In the genomic region with DNA sequence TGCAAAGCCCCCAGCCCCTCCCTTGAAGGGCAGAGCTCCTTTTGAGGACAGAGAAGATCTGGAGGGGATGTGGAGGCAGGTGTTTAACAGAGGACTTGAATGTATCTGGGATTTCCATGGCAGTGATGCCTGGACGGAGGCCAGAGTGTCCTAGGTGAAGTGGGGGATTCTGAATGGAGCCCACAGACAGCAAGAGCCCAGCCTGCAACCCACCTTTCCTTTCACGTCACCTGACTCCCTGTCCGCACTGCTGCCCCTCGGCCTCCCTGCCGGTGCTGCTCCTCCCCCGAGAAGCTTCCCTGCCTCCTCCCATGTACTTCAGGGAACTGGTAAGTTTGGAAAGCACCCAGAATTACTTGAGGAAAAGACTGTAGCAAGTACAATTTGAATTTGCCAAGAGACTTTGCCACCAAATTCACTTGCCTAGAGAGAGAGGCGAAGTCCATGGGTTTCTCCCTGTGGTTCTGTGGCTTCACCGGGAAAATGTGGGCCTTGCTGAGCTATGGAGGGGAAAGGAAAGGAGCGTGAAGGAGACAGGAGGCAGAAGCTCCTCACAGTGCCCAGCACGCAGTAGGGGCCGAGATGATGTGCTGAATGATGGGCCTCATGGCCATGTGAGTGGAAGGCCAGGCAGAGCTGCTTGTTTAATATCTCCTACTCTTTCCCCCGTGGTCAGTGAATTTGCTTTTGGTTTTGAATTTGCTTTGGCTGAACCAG, we compare ENCODE assay signal across 14 cellular contexts. TPM values are rescaled to one million over a fixed set of nuclear protein-coding genes. Genes with fewer than 3 reads are reported as not detected.
DNase-seq lines count a peak whose midpoint lies in the region; ATAC-seq, FAIRE-seq and TF ChIP-seq lines count a peak whose summit lies in the region.
"Had no signal": no experiment of that assay in that cellular context is flagged by ENCODE, and none has a peak within 500 bp of the region (broad histone marks: within the 10 kb centered on the region; RNA-seq: fewer than 3 reads in every experiment).

No MANE protein-coding gene starts in this region.

- in situ Hi-C loops in HepG2 (cut with HindIII; ENCODE audit: extremely low pct_ligation_motif_present, low pct_unique_long_range_greater_than_20kb), result no loop called here

- H3K79me2 ChIP-seq in OCI-LY1 (ENCODE audit: insufficient read depth, low read length) (no peaks in the 10 kb centered on the region), HepG2 (ENCODE audit: insufficient read depth, low read length) (no peaks in the 10 kb centered on the region)

- peaks cover 6% of the 10 kb centered on the region for H3K4me1 ChIP-seq in CD8-positive, alpha-beta memory T cell (ENCODE audit: insufficient read depth, low read length)
- H3K4me1 ChIP-seq in OCI-LY1 (ENCODE audit: insufficient read depth, low read length, severe bottlenecking) (peaks cover 13% of the 10 kb centered on the region), HepG2 (ENCODE audit: insufficient read depth, low read length) (peaks cover 58% of the 10 kb centered on the region)

- WGBS in HepG2 (ENCODE audit: low lambda C conversion rate), result 68% methylated on average over 12 of the region's 12 CpGs

- no peaks in the 10 kb centered on the region for H3K36me3 ChIP-seq in CD8-positive, alpha-beta memory T cell (ENCODE audit: insufficient read depth, low read length)
- H3K36me3 ChIP-seq in OCI-LY1 (ENCODE audit: insufficient read depth, low read length) (no peaks in the 10 kb centered on the region; the same call in 1 of the 2 replicates), HepG2 (replicated peaks in 1 of 2; ENCODE audit: control insufficient read depth in 1 of 2, insufficient read depth in 2 of 2, low read length in 2 of 2) (no peaks in the 10 kb centered on the region)

- no TSS peak for BruUV-seq in HepG2 (replicated peaks; lab: Mats Ljungman, UMichigan)

- peaks cover 5 to 12% (median 11%) of the 10 kb centered on the region in 3 donors for H3K4me1 Mint-ChIP-seq in CD8-positive, alpha-beta memory T cell
- H3K4me1 Mint-ChIP-seq in effector memory CD8-positive, alpha-beta T cell (ENCODE audit: low read depth in 2 of 2), result peaks cover 0 to 2% of the 10 kb centered on the region in 2 donors
- H3K4me1 Mint-ChIP-seq: B cell had no signal

- TF ChIP-seq CTCF in OCI-LY1 (IDR thresholded peaks at IDR 0.05; ENCODE audit: low read length), result no peak
- TF ChIP-seq CTCF in HepG2 (CRISPR knock-in tag; IDR thresholded peaks at IDR 0.05), result no peak

- TF ChIP-seq POLR2A in HepG2 (IDR thresholded peaks at IDR 0.05; ENCODE audit: insufficient read depth in 1 of 2, low read depth in 2 of 2, low read length in 2 of 2), result no peak

- H3K36me3 Mint-ChIP-seq in CD8-positive, alpha-beta memory T cell, result peaks cover 0 to 2% (median 0%) of the 10 kb centered on the region in 3 donors
- peaks cover 3% of the 10 kb centered on the region for H3K36me3 Mint-ChIP-seq in effector memory CD8-positive, alpha-beta T cell (ENCODE audit: insufficient read depth)

- no peaks in the 10 kb centered on the region for H3K27me3 ChIP-seq in CD8-positive, alpha-beta memory T cell (ENCODE audit: insufficient read depth, low read length, poor library complexity, severe bottlenecking)
- H3K27me3 ChIP-seq in OCI-LY1 (ENCODE audit: insufficient read depth, low read length) (no peaks in the 10 kb centered on the region; the same call in 1 of the 2 replicates), HepG2 (ENCODE audit: control insufficient read depth in 1 of 2, insufficient read depth in 2 of 2, low read length in 2 of 2) (no peaks in the 10 kb centered on the region)

- POLR2A ChIA-PET in CD8-positive, alpha-beta memory T cell (lab: Charles Lee), result no interaction called here
- POLR2A ChIA-PET in HepG2 (lab: Yijun Ruan, JAX), result interaction anchor here (1.4 to 4.2 kb wide), 3 partner anchors 20 to 61 kb away, joined by 3 to 25 read pairs (median 4); a partner anchor contains a TSS

- no peak overlapping the region for H2AFZ ChIP-seq in OCI-LY1 (ENCODE audit: low read length)
- peak overlapping the region; percentile 71 for H2AFZ ChIP-seq in HepG2 (ENCODE audit: low read length)

- no peaks in the 10 kb centered on the region for H3K9me2 ChIP-seq in OCI-LY1 (ENCODE audit: low read depth, low read length)
- H3K9me2 ChIP-seq: SK-N-SH had no signal

- H3K9me3 Mint-ChIP-seq in CD8-positive, alpha-beta memory T cell, result no peaks in the 10 kb centered on the region
- no peaks in the 10 kb centered on the region for H3K9me3 Mint-ChIP-seq in effector memory CD8-positive, alpha-beta T cell

- no peaks in the 10 kb centered on the region for H3K9me3 ChIP-seq in CD8-positive, alpha-beta memory T cell (ENCODE audit: low read length)
- H3K9me3 ChIP-seq in OCI-LY1 (ENCODE audit: low read length) (no peaks in the 10 kb centered on the region), HepG2 (ENCODE audit: low read length) (no peaks in the 10 kb centered on the region)
- H3K9me3 ChIP-seq: SK-N-SH had no signal

- peak overlapping the region in 1 of 7 donors; percentile 70 for H3K4me3 Mint-ChIP-seq in CD8-positive, alpha-beta memory T cell
- H3K4me3 Mint-ChIP-seq in effector memory CD8-positive, alpha-beta T cell, result no peak overlapping the region
- H3K4me3 Mint-ChIP-seq: B cell had no signal

- peak overlapping the region; percentile 73 for H3K27ac ChIP-seq in CD8-positive, alpha-beta memory T cell (ENCODE audit: low read depth, low read length)
- no peak overlapping the region for H3K27ac ChIP-seq in OCI-LY1 (ENCODE audit: low read depth, low read length, poor library complexity, severe bottlenecking)
- no peak overlapping the region for H3K27ac ChIP-seq in HepG2 (ENCODE audit: extremely low read length, insufficient read depth, low read length)

- no peak for TF ChIP-seq EP300 in HepG2 (IDR thresholded peaks at IDR 0.05; ENCODE audit: low read depth in 2 of 2, low read length in 2 of 2)
- TF ChIP-seq EP300 in HepG2 (CRISPR knock-in tag; IDR thresholded peaks at IDR 0.05; ENCODE audit: borderline replicate concordance), result no peak

- FAIRE-seq in HepG2 (lab: Jason Lieb, UNC), result peak; percentile 4

- 0 out of 2 replicates have a peak overlapping the region, but pooled peaks have one; percentile 9 for H3K4me2 ChIP-seq in OCI-LY1 (ENCODE audit: low read length)
- H3K4me2 ChIP-seq in HepG2 (ENCODE audit: low read depth, low read length), result peak overlapping the region; percentile 63
- H3K4me2 ChIP-seq: SK-N-SH had no signal

- peak; percentile 39 for ATAC-seq in HepG2
- no peak for ATAC-seq in effector memory CD8-positive, alpha-beta T cell (replicated peaks)

- TF ChIP-seq RAD21 in HepG2 (CRISPR knock-in tag; IDR thresholded peaks at IDR 0.05), result no peak

- no peaks in the 10 kb centered on the region for H3F3A ChIP-seq in OCI-LY1 (ENCODE audit: insufficient read depth, low read length)

- no peaks in the 10 kb centered on the region for H3K27me3 Mint-ChIP-seq in CD8-positive, alpha-beta memory T cell
- H3K27me3 Mint-ChIP-seq in effector memory CD8-positive, alpha-beta T cell, result no peaks in the 10 kb centered on the region
- H3K27me3 Mint-ChIP-seq: B cell had no signal

- H3K9ac ChIP-seq in OCI-LY1 (ENCODE audit: low read length) (no peak overlapping the region), HepG2 (ENCODE audit: insufficient read depth, low read depth, low read length) (no peak overlapping the region)
- H3K9ac ChIP-seq: SK-N-SH had no signal

- no peak overlapping the region for H3K4me3 ChIP-seq in CD8-positive, alpha-beta memory T cell (ENCODE audit: low read length)
- H3K4me3 ChIP-seq in OCI-LY1 (ENCODE audit: low read depth, low read length, poor library complexity, severe bottlenecking), result no peak overlapping the region
- peak overlapping the region in 2 of 3 experiments; percentile 3 to 34; a peak in 2 of 6 replicates for H3K4me3 ChIP-seq in HepG2 (replicated peaks in 1 of 3; ENCODE audit: insufficient read depth in 1 of 3, low read depth in 2 of 3, low read length in 3 of 3)

- intact Hi-C loops in HepG2 (cut with micrococcal nuclease; ENCODE audit: unreplicated experiment) (no loop called here), posterior vena cava (cut with DNase I) (loop anchor here in 1 of 2 donors (10.0 kb wide), 1 partner anchor 1230 kb away; no protein-coding TSS in a partner anchor)

- H3K27ac Mint-ChIP-seq in CD8-positive, alpha-beta memory T cell, result peak overlapping the region in 1 of 8 donors; percentile 74
- H3K27ac Mint-ChIP-seq in effector memory CD8-positive, alpha-beta T cell, result no peak overlapping the region
- H3K27ac Mint-ChIP-seq: B cell had no signal

- H4K20me1 ChIP-seq in OCI-LY1 (ENCODE audit: insufficient read depth, low read length) (no peaks in the 10 kb centered on the region), HepG2 (ENCODE audit: insufficient read depth, low read length) (no peaks in the 10 kb centered on the region)

- CTCF ChIA-PET in CD8-positive, alpha-beta memory T cell (lab: Charles Lee), result no interaction called here
- CTCF ChIA-PET in HepG2 (lab: Yijun Ruan, JAX; ENCODE audit: low intra/inter-chr PET ratio, low total read pairs), result no interaction called here

- DNase-seq in CD8-positive, alpha-beta memory T cell, result no peak
- DNase-seq in HepG2 (ENCODE audit: low spot score) (no peak), posterior vena cava (ENCODE audit: low spot score) (peak; percentile 53), C1 segment of cervical spinal cord (lab: John Stamatoyannopoulos, UW) (no peak), NOMO-1 treated with DMSO at 0.1 percent for 48 hours (lab: John Stamatoyannopoulos, UW; ENCODE audit: unreplicated experiment) (no peak), NCI-H1436 (lab: John Stamatoyannopoulos, UW) (no peak)
- no peak for DNase-seq in effector memory CD8-positive, alpha-beta T cell
- DNase-seq: HCEC 1CT, NCI-H2107, NCI-H345, NCI-H526 treated with DMSO at 0.1 percent for 48 hours, SK-N-SH had no signal

RNA-seq across cellular contexts. Expression of a gene that starts 13.9 kb away (rescaled TPM):
- under 1 TPM; 0.64 to 0.77 TPM for total RNA-seq in CD8-positive, alpha-beta memory T cell
- 0.99 TPM for polyA plus RNA-seq in CD8-positive, alpha-beta memory T cell
- total RNA-seq in HepG2 (2016; rRNA removed; fragmentation: Illumina TruSeq; extraction: Trizol), result 0.40 and 0.42 TPM in 2 replicates
- 0.18 TPM in 1 of 2 replicates, not detected in the other for total RNA-seq in HepG2 (2016; cell fraction: cytosol; rRNA removed; fragmentation: Illumina TruSeq; extraction: Trizol; ENCODE audit: low read depth)
- 0.32 and 0.40 TPM in 2 replicates for total RNA-seq in HepG2 (2016; cell fraction: insoluble cytoplasmic fraction; rRNA removed; fragmentation: Illumina TruSeq; extraction: Trizol)
- total RNA-seq in HepG2 (2016; cell fraction: membrane; rRNA removed; fragmentation: Illumina TruSeq; extraction: Trizol), result 0.28 and 0.34 TPM in 2 replicates
- 0.47 and 0.50 TPM in 2 replicates for total RNA-seq in HepG2 (2016; cell fraction: nucleus; rRNA removed; fragmentation: Illumina TruSeq; extraction: Trizol)
- polyA plus RNA-seq in HepG2 (2011; rRNA removed), result 0.48 and 0.52 TPM in 2 replicates
- polyA plus RNA-seq in HepG2 (2011; cell fraction: cytosol; rRNA removed), result 0.38 and 0.47 TPM in 2 replicates
- 1.1 and 1.8 TPM in 2 replicates for polyA plus RNA-seq in HepG2 (2011; cell fraction: nucleus; rRNA removed)
- 0.42 and 0.52 TPM in 2 replicates for polyA plus RNA-seq in HepG2 (2012)
- polyA plus RNA-seq in HepG2 (2016; cell fraction: cytosol; fragmentation: Illumina TruSeq; extraction: Trizol; ENCODE audit: low read depth), result 0.07 TPM in 1 of 2 replicates, not detected in the other
- polyA plus RNA-seq in HepG2 (2016; cell fraction: insoluble cytoplasmic fraction; fragmentation: Illumina TruSeq; extraction: Trizol; ENCODE audit: low read depth), result 0.32 and 0.34 TPM in 2 replicates
- 0.09 and 0.24 TPM in 2 replicates for polyA plus RNA-seq in HepG2 (2016; cell fraction: membrane; fragmentation: Illumina TruSeq; extraction: Trizol; ENCODE audit: low read depth)
- 0.92 and 1.1 TPM in 2 replicates for polyA plus RNA-seq in HepG2 (2016; cell fraction: nucleus; fragmentation: Illumina TruSeq; extraction: Trizol; ENCODE audit: insufficient read depth, low read depth)
- polyA minus RNA-seq in HepG2 (2011; rRNA and poly(A)+ RNA removed; ENCODE audit: low replicate concordance), result 0.14 and 0.48 TPM in 2 replicates
- 0.26 TPM in 1 of 2 replicates, not detected in the other for polyA minus RNA-seq in HepG2 (2011; cell fraction: cytosol; rRNA and poly(A)+ RNA removed)
- polyA minus RNA-seq in HepG2 (2011; cell fraction: nucleus; rRNA and poly(A)+ RNA removed), result 0.50 and 0.52 TPM in 2 replicates
- total RNA-seq in posterior vena cava, result 1 to 10 TPM in 1 of 2 donors, under 1 TPM in 1; 1.00 to 1.7 TPM

Comparison
In these comparisons a context has a peak if more than half of its experiments do, and no peak if none do; other contexts are left out.
1. H3K4me3 ChIP-seq: peak in HepG2 (2 of 3); none in CD8-positive, alpha-beta memory T cell (single experiment) and OCI-LY1 (single experiment).